ENCODE assay signal across 8 cellular contexts in genomic region chr22:43953988-43954771, GRCh38. TPM values are rescaled to one million over a fixed set of nuclear protein-coding genes. Genes with fewer than 3 reads are reported as not detected.
DNase-seq lines count a peak whose midpoint lies in the region; ATAC-seq, FAIRE-seq and TF ChIP-seq lines count a peak whose summit lies in the region.

No MANE protein-coding gene starts in this region.

- H3K4me1 Mint-ChIP-seq in effector memory CD8-positive, alpha-beta T cell (ENCODE audit: low read depth in 2 of 2), result peaks cover 32 to 34% of the 10 kb centered on the region in 2 donors

- H3K4me3 Mint-ChIP-seq in effector memory CD8-positive, alpha-beta T cell, result peak overlapping the region; percentile 90 to 95

- H3K27me3 Mint-ChIP-seq in effector memory CD8-positive, alpha-beta T cell, result peaks cover 11 to 14% of the 10 kb centered on the region in 2 donors

- no peak for DNase-seq in NT2/D1 (ENCODE audit: low read depth, low spot score)
- no peak for DNase-seq in effector memory CD8-positive, alpha-beta T cell
- no peak for DNase-seq in pancreas
- no peak for DNase-seq in T-helper 9 cell
- DNase-seq in hypothalamus (lab: John Stamatoyannopoulos, UW), result no peak

- FAIRE-seq in pancreas (lab: Jason Lieb, UNC), result no peak

- H3K27ac Mint-ChIP-seq in effector memory CD8-positive, alpha-beta T cell, result peak overlapping the region; percentile 95 to 96

- intact Hi-C loops in pancreas (cut with DNase I), result no loop called here

- H3K27ac ChIP-seq in pancreas, result no peak overlapping the region

- H3K9me3 ChIP-seq in NT2/D1 (ENCODE audit: insufficient read depth, low read length) (no peaks in the 10 kb centered on the region), pancreas (no peaks in the 10 kb centered on the region)

- H3K4me3 ChIP-seq in GM08714 (ENCODE audit: low read length) (peak overlapping the region; percentile 95), NT2/D1 (ENCODE audit: insufficient read length, low read depth) (peak overlapping the region; percentile 83), pancreas (peak overlapping the region in 3 of 4 donors; percentile 68 to 96 (median 84))

- H3K27me3 ChIP-seq in NT2/D1 (ENCODE audit: insufficient read depth, insufficient read length) (no peaks in the 10 kb centered on the region), pancreas (no peaks in the 10 kb centered on the region)

- ATAC-seq in effector memory CD8-positive, alpha-beta T cell (replicated peaks), result no peak
- no peak for ATAC-seq in pancreas
- no peak for ATAC-seq in GM18502 (IDR thresholded peaks at IDR 0.05; ENCODE audit: poor library complexity, unreplicated experiment)
- no peak for ATAC-seq in HG03175 (IDR thresholded peaks at IDR 0.05; ENCODE audit: unreplicated experiment)

- peak overlapping the region; percentile 95 for H3K9ac ChIP-seq in NT2/D1 (ENCODE audit: insufficient read length, low read depth)

- H3K36me3 ChIP-seq in NT2/D1 (ENCODE audit: insufficient read depth, insufficient read length, low read length) (no peaks in the 10 kb centered on the region), pancreas (no peaks in the 10 kb centered on the region)

- 39 to 43% methylated on average over 7 of the region's 7 CpGs for WGBS in pancreas, 2 donors

- H3K4me1 ChIP-seq in NT2/D1 (ENCODE audit: insufficient read depth, insufficient read length) (peaks cover 7% of the 10 kb centered on the region), pancreas (peaks cover 4 to 16% (median 12%) of the 10 kb centered on the region in 3 donors)

- no peak for TF ChIP-seq CTCF in pancreas (IDR thresholded peaks at IDR 0.05)

- peaks cover 12% of the 10 kb centered on the region for H3K36me3 Mint-ChIP-seq in effector memory CD8-positive, alpha-beta T cell (ENCODE audit: insufficient read depth)

- H3K9me3 Mint-ChIP-seq in effector memory CD8-positive, alpha-beta T cell, result no peaks in the 10 kb centered on the region

RNA-seq across cellular contexts. Expression of gene SAMM50, which starts 1.1 kb away (rescaled TPM):
- total RNA-seq in pancreas, result 10 to 100 TPM; 15.1 to 24.4 (median 19.3) TPM
- polyA plus RNA-seq in pancreas, result 10 to 100 TPM in 1 of 2 donors, 1 to 10 TPM in 1; 9.1 to 15.9 TPM

RNA-seq across cellular contexts. Expression of gene PNPLA3, which starts 30.6 kb away (rescaled TPM):
- under 1 TPM in 4 of 6 donors, not detected in 2; 0.16 to 0.70 (median 0.26) TPM for total RNA-seq in pancreas
- polyA plus RNA-seq in pancreas, result under 1 TPM; 0.07 to 0.19 TPM
